Comparison of ENCODE assay signal across 1 cellular context in genomic region chr6:29737707-29738630, GRCh38.
TF ChIP-seq lines count a peak whose summit lies in the region.

No MANE protein-coding gene starts in this region.

TF ChIP-seq in GM23338, 12 proteins besides CTCF, POLR2A, EP300 and RAD21 (continued from another document):
- TF ChIP-seq, protein P1, sequence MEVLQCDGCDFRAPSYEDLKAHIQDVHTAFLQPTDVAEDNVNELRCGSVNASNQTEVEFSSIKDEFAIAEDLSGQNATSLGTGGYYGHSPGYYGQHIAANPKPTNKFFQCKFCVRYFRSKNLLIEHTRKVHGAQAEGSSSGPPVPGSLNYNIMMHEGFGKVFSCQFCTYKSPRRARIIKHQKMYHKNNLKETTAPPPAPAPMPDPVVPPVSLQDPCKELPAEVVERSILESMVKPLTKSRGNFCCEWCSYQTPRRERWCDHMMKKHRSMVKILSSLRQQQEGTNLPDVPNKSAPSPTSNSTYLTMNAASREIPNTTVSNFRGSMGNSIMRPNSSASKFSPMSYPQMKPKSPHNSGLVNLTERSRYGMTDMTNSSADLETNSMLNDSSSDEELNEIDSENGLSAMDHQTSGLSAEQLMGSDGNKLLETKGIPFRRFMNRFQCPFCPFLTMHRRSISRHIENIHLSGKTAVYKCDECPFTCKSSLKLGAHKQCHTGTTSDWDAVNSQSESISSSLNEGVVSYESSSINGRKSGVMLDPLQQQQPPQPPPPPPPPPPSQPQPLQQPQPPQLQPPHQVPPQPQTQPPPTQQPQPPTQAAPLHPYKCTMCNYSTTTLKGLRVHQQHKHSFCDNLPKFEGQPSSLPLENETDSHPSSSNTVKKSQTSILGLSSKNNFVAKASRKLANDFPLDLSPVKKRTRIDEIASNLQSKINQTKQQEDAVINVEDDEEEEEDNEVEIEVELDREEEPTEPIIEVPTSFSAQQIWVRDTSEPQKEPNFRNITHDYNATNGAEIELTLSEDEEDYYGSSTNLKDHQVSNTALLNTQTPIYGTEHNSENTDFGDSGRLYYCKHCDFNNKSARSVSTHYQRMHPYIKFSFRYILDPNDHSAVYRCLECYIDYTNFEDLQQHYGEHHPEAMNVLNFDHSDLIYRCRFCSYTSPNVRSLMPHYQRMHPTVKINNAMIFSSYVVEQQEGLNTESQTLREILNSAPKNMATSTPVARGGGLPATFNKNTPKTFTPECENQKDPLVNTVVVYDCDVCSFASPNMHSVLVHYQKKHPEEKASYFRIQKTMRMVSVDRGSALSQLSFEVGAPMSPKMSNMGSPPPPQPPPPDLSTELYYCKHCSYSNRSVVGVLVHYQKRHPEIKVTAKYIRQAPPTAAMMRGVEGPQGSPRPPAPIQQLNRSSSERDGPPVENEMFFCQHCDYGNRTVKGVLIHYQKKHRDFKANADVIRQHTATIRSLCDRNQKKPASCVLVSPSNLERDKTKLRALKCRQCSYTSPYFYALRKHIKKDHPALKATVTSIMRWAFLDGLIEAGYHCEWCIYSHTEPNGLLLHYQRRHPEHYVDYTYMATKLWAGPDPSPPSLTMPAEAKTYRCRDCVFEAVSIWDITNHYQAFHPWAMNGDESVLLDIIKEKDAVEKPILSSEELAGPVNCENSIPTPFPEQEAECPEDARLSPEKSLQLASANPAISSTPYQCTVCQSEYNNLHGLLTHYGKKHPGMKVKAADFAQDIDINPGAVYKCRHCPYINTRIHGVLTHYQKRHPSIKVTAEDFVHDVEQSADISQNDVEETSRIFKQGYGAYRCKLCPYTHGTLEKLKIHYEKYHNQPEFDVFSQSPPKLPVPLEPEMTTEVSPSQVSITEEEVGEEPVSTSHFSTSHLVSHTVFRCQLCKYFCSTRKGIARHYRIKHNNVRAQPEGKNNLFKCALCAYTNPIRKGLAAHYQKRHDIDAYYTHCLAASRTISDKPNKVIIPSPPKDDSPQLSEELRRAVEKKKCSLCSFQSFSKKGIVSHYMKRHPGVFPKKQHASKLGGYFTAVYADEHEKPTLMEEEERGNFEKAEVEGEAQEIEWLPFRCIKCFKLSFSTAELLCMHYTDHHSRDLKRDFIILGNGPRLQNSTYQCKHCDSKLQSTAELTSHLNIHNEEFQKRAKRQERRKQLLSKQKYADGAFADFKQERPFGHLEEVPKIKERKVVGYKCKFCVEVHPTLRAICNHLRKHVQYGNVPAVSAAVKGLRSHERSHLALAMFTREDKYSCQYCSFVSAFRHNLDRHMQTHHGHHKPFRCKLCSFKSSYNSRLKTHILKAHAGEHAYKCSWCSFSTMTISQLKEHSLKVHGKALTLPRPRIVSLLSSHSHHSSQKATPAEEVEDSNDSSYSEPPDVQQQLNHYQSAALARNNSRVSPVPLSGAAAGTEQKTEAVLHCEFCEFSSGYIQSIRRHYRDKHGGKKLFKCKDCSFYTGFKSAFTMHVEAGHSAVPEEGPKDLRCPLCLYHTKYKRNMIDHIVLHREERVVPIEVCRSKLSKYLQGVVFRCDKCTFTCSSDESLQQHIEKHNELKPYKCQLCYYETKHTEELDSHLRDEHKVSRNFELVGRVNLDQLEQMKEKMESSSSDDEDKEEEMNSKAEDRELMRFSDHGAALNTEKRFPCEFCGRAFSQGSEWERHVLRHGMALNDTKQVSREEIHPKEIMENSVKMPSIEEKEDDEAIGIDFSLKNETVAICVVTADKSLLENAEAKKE (CRISPR knock-in tag; IDR thresholded peaks at IDR 0.05), result no peak
TF ChIP-seq in GM23338: peak in this region for 0.
